Comparison of ENCODE assay signal across 1 cellular context in genomic region chr12:132828706-132829534, GRCh38.
TF ChIP-seq lines count a peak whose summit lies in the region.

Gene GOLGA3 (minus strand): TSS chr12:132828869. CDS start chr12:132822128, 6,741 bp downstream.

TF ChIP-seq in HEK293, 187 proteins besides CTCF, POLR2A, EP300 and RAD21 (continued from another document and continues in another):
- TF ChIP-seq ZNF626 (tag by site-specific recombination; IDR thresholded peaks at IDR 0.05) (peak; percentile 75; the same call in 1 of the 2 replicates), ZBTB10 (tag by site-specific recombination; IDR thresholded peaks at IDR 0.05) (0 out of 2 replicates have a peak, but pooled peaks have one; percentile 33), TRIM28 (IDR thresholded peaks at IDR 0.05; ENCODE audit: borderline replicate concordance, low read length) (no peak), ZNF354C (tag by site-specific recombination; IDR thresholded peaks at IDR 0.05; ENCODE audit: borderline replicate concordance, low read depth) (no peak), BCL11B (tag by site-specific recombination; IDR thresholded peaks at IDR 0.05; ENCODE audit: low read depth) (no peak), ZNF571 (tag by site-specific recombination; IDR thresholded peaks at IDR 0.05) (no peak), ZNF791 (tag by site-specific recombination; IDR thresholded peaks at IDR 0.05) (no peak), ZNF133 (tag by site-specific recombination; IDR thresholded peaks at IDR 0.05) (no peak; the same call in 1 of the 2 replicates), ZNF623 (tag by site-specific recombination; IDR thresholded peaks at IDR 0.05) (peak; percentile 63), ZSCAN5A (tag by site-specific recombination; IDR thresholded peaks at IDR 0.05) (peak; percentile 95), ZNF140 (tag by site-specific recombination; IDR thresholded peaks at IDR 0.05) (no peak), SCRT1 (tag by site-specific recombination; IDR thresholded peaks at IDR 0.05; ENCODE audit: borderline replicate concordance) (no peak), ZBTB48 (tag by site-specific recombination; IDR thresholded peaks at IDR 0.05) (0 out of 2 replicates have a peak, but pooled peaks have one; percentile 29), ZNF692 (tag by site-specific recombination; IDR thresholded peaks at IDR 0.05) (peak; percentile 99), ZNF624 (tag by site-specific recombination; IDR thresholded peaks at IDR 0.05) (no peak), SCRT2 (tag by site-specific recombination; IDR thresholded peaks at IDR 0.05) (peak; percentile 54), ZNF529 (tag by site-specific recombination; IDR thresholded peaks at IDR 0.05; ENCODE audit: insufficient replicate concordance) (no peak), SP3 (tag by site-specific recombination; IDR thresholded peaks at IDR 0.05) (peak; percentile 98), ZNF114 (tag by site-specific recombination; IDR thresholded peaks at IDR 0.05) (no peak), PRDM10 (tag by site-specific recombination; IDR thresholded peaks at IDR 0.05) (peak; percentile 50; the same call in 1 of the 2 replicates), ZNF302 (tag by site-specific recombination; IDR thresholded peaks at IDR 0.05; ENCODE audit: low read depth) (no peak), ZNF16 (tag by site-specific recombination; IDR thresholded peaks at IDR 0.05; ENCODE audit: low read depth) (no peak), KLF17 (tag by site-specific recombination; IDR thresholded peaks at IDR 0.05) (peak; percentile 98), ZNF629 (tag by site-specific recombination; IDR thresholded peaks at IDR 0.05) (peak; percentile 92), ZNF768 (tag by site-specific recombination; IDR thresholded peaks at IDR 0.05) (no peak), PRDM6 (tag by site-specific recombination; IDR thresholded peaks at IDR 0.05) (no peak), ZEB2 (tag by site-specific recombination; IDR thresholded peaks at IDR 0.05) (peak; percentile 97), ZNF416 (tag by site-specific recombination; IDR thresholded peaks at IDR 0.05) (no peak), PRDM4 (tag by site-specific recombination; IDR thresholded peaks at IDR 0.05) (peak; percentile 59; the same call in 1 of the 2 replicates), ZNF266 (tag by site-specific recombination; IDR thresholded peaks at IDR 0.05; ENCODE audit: low read depth) (0 out of 2 replicates have a peak, but pooled peaks have one; percentile 26), ZNF239 (tag by site-specific recombination; IDR thresholded peaks at IDR 0.05) (0 out of 2 replicates have a peak, but pooled peaks have one; percentile 68), ATF2 (tag by site-specific recombination; IDR thresholded peaks at IDR 0.05; ENCODE audit: low read depth) (peak; percentile 12; the same call in 1 of the 2 replicates), MYNN (tag by site-specific recombination; IDR thresholded peaks at IDR 0.05; ENCODE audit: borderline replicate concordance) (0 out of 2 replicates have a peak, but pooled peaks have one; percentile 13), SETDB1 (IDR thresholded peaks at IDR 0.05; ENCODE audit: insufficient read length, low read length) (no peak), ZNF37A (tag by site-specific recombination; IDR thresholded peaks at IDR 0.05) (no peak), TCF7L2 (IDR thresholded peaks at IDR 0.05; ENCODE audit: borderline replicate concordance, low read depth, low read length) (no peak), KLF16 (tag by site-specific recombination; IDR thresholded peaks at IDR 0.05) (peak; percentile 100), KLF1 (tag by site-specific recombination; IDR thresholded peaks at IDR 0.05) (peak; percentile 88), ZNF747 (tag by site-specific recombination; IDR thresholded peaks at IDR 0.05) (no peak), ZNF274 (IDR thresholded peaks at IDR 0.05; ENCODE audit: low read length) (no peak), ZNF274 (tag by site-specific recombination; IDR thresholded peaks at IDR 0.05; ENCODE audit: borderline replicate concordance) (no peak), FEZF1 (tag by site-specific recombination; IDR thresholded peaks at IDR 0.05) (peak; percentile 60), ZNF660 (tag by site-specific recombination; IDR thresholded peaks at IDR 0.05) (peak; percentile 99), YY2 (tag by site-specific recombination; IDR thresholded peaks at IDR 0.05) (peak; percentile 85), ZNF670 (tag by site-specific recombination; IDR thresholded peaks at IDR 0.05; ENCODE audit: low read depth) (no peak), ZNF19 (tag by site-specific recombination; IDR thresholded peaks at IDR 0.05; ENCODE audit: low read depth) (no peak), ZNF362 (tag by site-specific recombination; IDR thresholded peaks at IDR 0.05) (no peak), ZNF555 (tag by site-specific recombination; conservative IDR thresholded peaks at IDR 0.05) (no peak), ZNF600 (tag by site-specific recombination; IDR thresholded peaks at IDR 0.05) (peak; percentile 80; the same call in 1 of the 2 replicates), OVOL3 (tag by site-specific recombination; IDR thresholded peaks at IDR 0.05) (peak; percentile 94)
